ENCODE assay signal across 13 cellular contexts in genomic region chr17:19247423-19247822, GRCh38. TPM values are rescaled to one million over a fixed set of nuclear protein-coding genes. Genes with fewer than 3 reads are reported as not detected.
DNase-seq lines count a peak whose midpoint lies in the region; ATAC-seq and TF ChIP-seq lines count a peak whose summit lies in the region.
"Had no signal": no experiment of that assay in that cellular context is flagged by ENCODE, and none has a peak within 500 bp of the region (broad histone marks: within the 10 kb centered on the region; RNA-seq: fewer than 3 reads in every experiment).

No MANE protein-coding gene starts in this region.

- H3K9ac ChIP-seq in SK-N-SH, result no peak overlapping the region

- no peak overlapping the region for H3K4me3 ChIP-seq in SK-N-SH (ENCODE audit: low read depth in 2 of 2, low read length in 1 of 2)
- H3K4me3 ChIP-seq in coronary artery, result no peak overlapping the region

- DNase-seq in SK-N-SH (peak; percentile 39), coronary artery (ENCODE audit: low spot score) (no peak), mesothelial cell of epicardium (ENCODE audit: low spot score in 2 of 2, unreplicated experiment in 2 of 2) (no peak), type B pancreatic cell (ENCODE audit: extremely low spot score, unreplicated experiment) (no peak), NCI-H1436 treated with DMSO at 0.1 percent for 48 hours (lab: John Stamatoyannopoulos, UW) (no peak)
- DNase-seq in stimulated activated CD4-positive, alpha-beta T cell treated with anti-CD3 and anti-CD28 coated beads, Interleukin-15, amount 100 ng/mL, for 24 hours, result no peak
- DNase-seq: DMS79, HCEC 1CT, NCI-H2081, T-cell had no signal

- no peak overlapping the region for H2AFZ ChIP-seq in SK-N-SH (ENCODE audit: low read depth)

- ATAC-seq in SK-N-SH treated with all-trans-retinoic acid at 6 μM for 48 hours (no peak), HG02571 (IDR thresholded peaks at IDR 0.05; ENCODE audit: unreplicated experiment) (no peak)
- ATAC-seq: T-cell had no signal

- H3K9me3 ChIP-seq in SK-N-SH, result no peaks in the 10 kb centered on the region

- peaks cover 0 to 5% of the 10 kb centered on the region in 2 experiments for H3K36me3 ChIP-seq in SK-N-SH (replicated peaks in 1 of 2; ENCODE audit: control insufficient read depth in 1 of 2, insufficient read depth in 2 of 2, low read length in 1 of 2)

- H3K9me3 Mint-ChIP-seq in mesothelial cell of epicardium (no peaks in the 10 kb centered on the region), type B pancreatic cell (no peaks in the 10 kb centered on the region)
- H3K9me3 Mint-ChIP-seq: activated T-helper 1 cell treated with anti-CD3 and anti-CD28 coated beads, Interleukin-12 subunit alpha, Interleukin-12 subunit beta, Interleukin-2, Interleukin-4 antibody, amounts not matched to agents 30 ng/mL and 10 ng/mL and 1 ng/mL, durations not matched to agents 14 hours and 24 hours and 36 hours; T-cell had no signal

- H3K27me3 ChIP-seq in SK-N-SH (ENCODE audit: insufficient read depth), result no peaks in the 10 kb centered on the region

- H3K4me2 ChIP-seq in SK-N-SH, result no peak overlapping the region

- 89% methylated on average over 3 of the region's 3 CpGs for WGBS in SK-N-SH (ENCODE audit: low lambda C conversion rate)

- H4K20me1 ChIP-seq in SK-N-SH (ENCODE audit: insufficient read depth), result peaks cover 80% of the 10 kb centered on the region

- peaks cover 30% of the 10 kb centered on the region for H3K4me1 Mint-ChIP-seq in mesothelial cell of epicardium
- H3K4me1 Mint-ChIP-seq in type B pancreatic cell (ENCODE audit: unreplicated experiment), result peaks cover 45% of the 10 kb centered on the region

- peaks cover 90% of the 10 kb centered on the region for H3K79me2 ChIP-seq in SK-N-SH (ENCODE audit: insufficient read depth)

- no peaks in the 10 kb centered on the region for H3K36me3 Mint-ChIP-seq in mesothelial cell of epicardium
- peaks cover 16% of the 10 kb centered on the region for H3K36me3 Mint-ChIP-seq in type B pancreatic cell
- H3K36me3 Mint-ChIP-seq: T-cell had no signal

- H3K27ac Mint-ChIP-seq in mesothelial cell of epicardium (peak overlapping the region; percentile 75), type B pancreatic cell (peak overlapping the region; percentile 93)
- H3K27ac Mint-ChIP-seq: activated T-helper 1 cell treated with anti-CD3 and anti-CD28 coated beads, Interleukin-12 subunit alpha, Interleukin-12 subunit beta, Interleukin-2, Interleukin-4 antibody, amounts not matched to agents 30 ng/mL and 10 ng/mL and 1 ng/mL, durations not matched to agents 14 hours and 24 hours and 36 hours; T-cell had no signal

- H3K27ac ChIP-seq in SK-N-SH (ENCODE audit: low read depth in 2 of 2, low read length in 1 of 2) (peak overlapping the region in 1 of 2 experiments; percentile 43; a peak in 1 of 4 replicates), coronary artery (peak overlapping the region; percentile 58 to 81)

- H3K4me3 Mint-ChIP-seq in mesothelial cell of epicardium (no peak overlapping the region), type B pancreatic cell (peak overlapping the region; percentile 0)
- H3K4me3 Mint-ChIP-seq: activated T-helper 1 cell treated with anti-CD3 and anti-CD28 coated beads, Interleukin-12 subunit alpha, Interleukin-12 subunit beta, Interleukin-2, Interleukin-4 antibody, amounts not matched to agents 30 ng/mL and 10 ng/mL and 1 ng/mL, durations not matched to agents 14 hours and 24 hours and 36 hours; T-cell had no signal

- peaks cover 10% of the 10 kb centered on the region for H3F3A ChIP-seq in SK-N-SH (replicated peaks; ENCODE audit: insufficient read depth)

- no peak for TF ChIP-seq EP300 in SK-N-SH (IDR thresholded peaks at IDR 0.05; ENCODE audit: borderline replicate concordance in 1 of 2, low read depth in 1 of 2, low read length in 1 of 2)

- CTCF ChIA-PET in SK-N-SH (lab: Yijun Ruan, JAX), result interaction anchor here (1.1 to 3.4 kb wide), 4 partner anchors 9 to 199 kb away, joined by 3 to 10 read pairs (median 4); partner anchors contain the start of gene MFAP4

- POLR2A ChIA-PET in SK-N-SH (lab: Yijun Ruan, JAX), result no interaction called here

- H3K27me3 Mint-ChIP-seq in mesothelial cell of epicardium (ENCODE audit: low read depth) (no peaks in the 10 kb centered on the region), type B pancreatic cell (no peaks in the 10 kb centered on the region)

- no peak for TF ChIP-seq CTCF in SK-N-SH (IDR thresholded peaks at IDR 0.05)
- no peak for TF ChIP-seq CTCF in coronary artery (IDR thresholded peaks at IDR 0.05)
- TF ChIP-seq CTCF in mesothelial cell of epicardium (IDR thresholded peaks at IDR 0.05; ENCODE audit: unreplicated experiment), result no peak
- TF ChIP-seq CTCF in type B pancreatic cell (conservative IDR thresholded peaks at IDR 0.05), result no peak

- peaks cover 25 to 33% of the 10 kb centered on the region in 2 experiments; a peak in 2 of 4 replicates for H3K4me1 ChIP-seq in SK-N-SH (ENCODE audit: control insufficient read depth in 1 of 2, insufficient read depth in 2 of 2, low read depth in 1 of 2, low read length in 1 of 2)

- no peak for TF ChIP-seq RAD21 in SK-N-SH (IDR thresholded peaks at IDR 0.05; ENCODE audit: low read length)

- H3K9me2 ChIP-seq in SK-N-SH, result no peaks in the 10 kb centered on the region

TF ChIP-seq in SK-N-SH, 30 proteins besides CTCF, POLR2A, EP300 and RAD21 (continues in another document):
- TF ChIP-seq USF1 (IDR thresholded peaks at IDR 0.05; ENCODE audit: borderline replicate concordance, low read depth) (no peak), REST (IDR thresholded peaks at IDR 0.05; ENCODE audit: low read depth, low read length) (no peak)

TF ChIP-seq in SK-N-SH treated with all-trans-retinoic acid at 6 μM for 48 hours, 23 proteins besides CTCF, POLR2A, EP300 and RAD21:
- TF ChIP-seq ISL1 (CRISPR knock-in tag; IDR thresholded peaks at IDR 0.05) (no peak), TOX (CRISPR knock-in tag; IDR thresholded peaks at IDR 0.05; ENCODE audit: borderline replicate concordance) (no peak), BACH2 (CRISPR knock-in tag; IDR thresholded peaks at IDR 0.05; ENCODE audit: borderline replicate concordance) (no peak), TSHZ2 (CRISPR knock-in tag; IDR thresholded peaks at IDR 0.05) (no peak), PPARA (CRISPR knock-in tag; IDR thresholded peaks at IDR 0.05; ENCODE audit: borderline replicate concordance) (no peak), GLIS3 (CRISPR knock-in tag; IDR thresholded peaks at IDR 0.05) (no peak), CSDC2 (CRISPR knock-in tag; IDR thresholded peaks at IDR 0.05) (no peak), SNAI2 (CRISPR knock-in tag; IDR thresholded peaks at IDR 0.05) (no peak), ZC3H10 (CRISPR knock-in tag; IDR thresholded peaks at IDR 0.05) (no peak), RARB (CRISPR knock-in tag; IDR thresholded peaks at IDR 0.05) (no peak), ZNF565 (CRISPR knock-in tag; conservative IDR thresholded peaks at IDR 0.05; ENCODE audit: low read depth) (no peak), ZFP30 (CRISPR knock-in tag; IDR thresholded peaks at IDR 0.05) (no peak)
- TF ChIP-seq, protein P1, sequence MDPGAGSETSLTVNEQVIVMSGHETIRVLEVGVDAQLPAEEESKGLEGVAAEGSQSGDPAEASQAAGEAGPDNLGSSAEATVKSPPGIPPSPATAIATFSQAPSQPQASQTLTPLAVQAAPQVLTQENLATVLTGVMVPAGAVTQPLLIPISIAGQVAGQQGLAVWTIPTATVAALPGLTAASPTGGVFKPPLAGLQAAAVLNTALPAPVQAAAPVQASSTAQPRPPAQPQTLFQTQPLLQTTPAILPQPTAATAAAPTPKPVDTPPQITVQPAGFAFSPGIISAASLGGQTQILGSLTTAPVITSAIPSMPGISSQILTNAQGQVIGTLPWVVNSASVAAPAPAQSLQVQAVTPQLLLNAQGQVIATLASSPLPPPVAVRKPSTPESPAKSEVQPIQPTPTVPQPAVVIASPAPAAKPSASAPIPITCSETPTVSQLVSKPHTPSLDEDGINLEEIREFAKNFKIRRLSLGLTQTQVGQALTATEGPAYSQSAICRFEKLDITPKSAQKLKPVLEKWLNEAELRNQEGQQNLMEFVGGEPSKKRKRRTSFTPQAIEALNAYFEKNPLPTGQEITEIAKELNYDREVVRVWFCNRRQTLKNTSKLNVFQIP (CRISPR knock-in tag; IDR thresholded peaks at IDR 0.05; ENCODE audit: borderline replicate concordance, low read depth), result no peak

RNA-seq across cellular contexts. Expression of gene EPN2, which starts 10.3 kb away (rescaled TPM):
- 34.5 and 38.9 TPM in 2 replicates for polyA plus RNA-seq in SK-N-SH (2012; rRNA removed)
- polyA plus RNA-seq in SK-N-SH (2012; cell fraction: cytosol; rRNA removed), result 22.2 and 27.3 TPM in 2 replicates
- 53.5 and 63.0 TPM in 2 replicates for polyA plus RNA-seq in SK-N-SH (2012; cell fraction: nucleus; rRNA removed)
- 68.3 to 76.7 TPM (median 70.2 TPM) in 3 replicates for total RNA-seq in mesothelial cell of epicardium
- 53.9 and 56.7 TPM in 2 replicates for total RNA-seq in type B pancreatic cell (ENCODE audit: low replicate concordance)
